ENCODE assay signal across 9 cellular contexts in genomic region chr19:7888826-7889217, GRCh38. TPM values are rescaled to one million over a fixed set of nuclear protein-coding genes. Genes with fewer than 3 reads are reported as not detected.
A peak's percentile ranks its signal among the peaks of the same experiment; 100 is the strongest.
DNase-seq lines count a peak whose midpoint lies in the region; ATAC-seq and TF ChIP-seq lines count a peak whose summit lies in the region.
"Had no signal": no experiment of that assay in that cellular context is flagged by ENCODE, and none has a peak within 500 bp of the region (broad histone marks: within the 10 kb centered on the region; RNA-seq: fewer than 3 reads in every experiment).

No MANE protein-coding gene starts in this region.

- H3K27me3 Mint-ChIP-seq in GM23338 (ENCODE audit: insufficient read depth, low read depth, poor library complexity) (peaks cover 17% of the 10 kb centered on the region), MCF 10A (ENCODE audit: insufficient read depth, unreplicated experiment) (no peaks in the 10 kb centered on the region)

- ATAC-seq in GM23338 = peak; percentile 4; the same call in 1 of the 3 replicates
- ATAC-seq in psoas muscle = no peak
- ATAC-seq in mucosa of descending colon = no peak

- no peaks in the 10 kb centered on the region for H3F3A ChIP-seq in GM23338 (replicated peaks; ENCODE audit: low read depth)

- POLR2A ChIA-PET in MCF 10A (lab: Yijun Ruan, JAX) = interaction anchor here (0.7 to 4.1 kb wide), 6 partner anchors 8 to 40 kb away, joined by 3 to 53 read pairs (median 7); partner anchors contain the start of gene MAP2K7

- no peak overlapping the region for H3K27ac ChIP-seq in GM23338 (ENCODE audit: low read depth)
- no peak overlapping the region for H3K27ac ChIP-seq in psoas muscle
- no peak overlapping the region for H3K27ac ChIP-seq in Peyer's patch

- WGBS in psoas muscle, 3 donors = 74 to 79% (median 75%) methylated on average over 8 of the region's 8 CpGs

- TF ChIP-seq POLR2A in Peyer's patch (IDR thresholded peaks at IDR 0.05) = no peak

- H3K4me1 Mint-ChIP-seq in GM23338 = peaks cover 5% of the 10 kb centered on the region; the same call in 2 of the 3 replicates
- peaks cover 6% of the 10 kb centered on the region for H3K4me1 Mint-ChIP-seq in MCF 10A (ENCODE audit: insufficient read depth, unreplicated experiment)

- CTCF ChIA-PET in MCF 10A (lab: Yijun Ruan, JAX) = interaction anchor here (0.5 to 2.1 kb wide), 5 partner anchors 15 to 362 kb away, joined by 3 to 8 read pairs (median 3); partner anchors contain the start of gene MAP2K7

- peak overlapping the region; percentile 89 for H3K4me2 ChIP-seq in GM23338

- H3K9me3 ChIP-seq in psoas muscle (no peaks in the 10 kb centered on the region), Peyer's patch (no peaks in the 10 kb centered on the region), mucosa of descending colon (no peaks in the 10 kb centered on the region)

- H3K9me2 ChIP-seq in GM23338 (ENCODE audit: insufficient read depth) = no peaks in the 10 kb centered on the region

- H3K36me3 Mint-ChIP-seq in GM23338 (ENCODE audit: low read depth) (no peaks in the 10 kb centered on the region), MCF 10A (ENCODE audit: insufficient read depth, unreplicated experiment) (no peaks in the 10 kb centered on the region)

- intact Hi-C loops in MCF 10A (cut with micrococcal nuclease) (no loop called here), psoas muscle (cut with DNase I) (no loop called here), mucosa of descending colon (cut with DNase I, micrococcal nuclease) (no loop called here)

- TSS peak; percentile 75 for BruUV-seq in MCF 10A (replicated peaks; lab: Mats Ljungman, UMichigan)

- H3K36me3 ChIP-seq in GM23338 (ENCODE audit: insufficient read depth) = no peaks in the 10 kb centered on the region
- H3K36me3 ChIP-seq in psoas muscle (ENCODE audit: insufficient read depth in 1 of 2, low read depth in 1 of 2) = no peaks in the 10 kb centered on the region
- no peaks in the 10 kb centered on the region for H3K36me3 ChIP-seq in Peyer's patch
- H3K36me3 ChIP-seq in mucosa of descending colon (ENCODE audit: low read depth) = no peaks in the 10 kb centered on the region

- H3K4me3 Mint-ChIP-seq in GM23338 (peak overlapping the region; percentile 66), MCF 10A (ENCODE audit: unreplicated experiment) (peak overlapping the region; percentile 72)

- H3K79me2 ChIP-seq in GM23338 (replicated peaks; ENCODE audit: insufficient read depth) = no peaks in the 10 kb centered on the region

- H3K27me3 ChIP-seq in GM23338 (ENCODE audit: insufficient read depth) = peaks cover 11% of the 10 kb centered on the region
- H3K27me3 ChIP-seq in psoas muscle (ENCODE audit: insufficient read depth in 3 of 3, low read length in 2 of 3) = peaks cover 0 to 42% (median 0%) of the 10 kb centered on the region in 3 donors
- H3K27me3 ChIP-seq in Peyer's patch = peaks cover 0 to 10% of the 10 kb centered on the region in 2 donors

- H3K27ac Mint-ChIP-seq in GM23338 = no peak overlapping the region
- no peak overlapping the region for H3K27ac Mint-ChIP-seq in MCF 10A (ENCODE audit: low read depth, unreplicated experiment)

- H4K20me1 ChIP-seq in GM23338 (replicated peaks; ENCODE audit: insufficient read depth) = no peaks in the 10 kb centered on the region

- peak overlapping the region; percentile 98 for H2AFZ ChIP-seq in GM23338

- no peaks in the 10 kb centered on the region; the same call in 1 of the 2 replicates for H3K4me1 ChIP-seq in GM23338 (ENCODE audit: insufficient read depth)
- no peaks in the 10 kb centered on the region for H3K4me1 ChIP-seq in psoas muscle
- H3K4me1 ChIP-seq in Peyer's patch = peaks cover 0 to 12% (median 0%) of the 10 kb centered on the region in 4 donors
- peaks cover 3% of the 10 kb centered on the region for H3K4me1 ChIP-seq in mucosa of descending colon (ENCODE audit: low read depth)

- no peaks in the 10 kb centered on the region for H3K9me3 Mint-ChIP-seq in GM23338
- H3K9me3 Mint-ChIP-seq in MCF 10A (ENCODE audit: unreplicated experiment) = no peaks in the 10 kb centered on the region

- TF ChIP-seq CTCF in GM23338 (conservative IDR thresholded peaks at IDR 0.05; ENCODE audit: low read depth in 2 of 2) (no peak), MCF 10A (IDR thresholded peaks at IDR 0.05; ENCODE audit: unreplicated experiment) (no peak), psoas muscle (IDR thresholded peaks at IDR 0.05) (no peak), Peyer's patch (IDR thresholded peaks at IDR 0.05) (no peak), mucosa of descending colon (IDR thresholded peaks at IDR 0.05) (no peak)

- H3K4me3 ChIP-seq in GM23338 (peak overlapping the region; percentile 78), iPS-11a (ENCODE audit: low read depth, low read length) (peak overlapping the region; percentile 50), psoas muscle (peak overlapping the region; percentile 22), Peyer's patch (peak overlapping the region in 2 of 4 donors; percentile 53 to 56), mucosa of descending colon (no peak overlapping the region)

- DNase-seq in GM23338 (ENCODE audit: low spot score) (no peak), MCF 10A (ENCODE audit: unreplicated experiment) (no peak), psoas muscle (no peak), Peyer's patch (no peak), NCI-H1417 treated with DMSO at 0.1 percent for 48 hours (lab: John Stamatoyannopoulos, UW) (no peak), mucosa of descending colon (no peak)
- no peak for DNase-seq in activated CD4-positive, CD25-positive, alpha-beta regulatory T cell treated with anti-CD3 and anti-CD28 coated beads, Interleukin-2, amount 50 U/mL, for 72 hours
- DNase-seq: NCI-H187 treated with DMSO at 0.1 percent for 48 hours had no signal

TF ChIP-seq in GM23338, 12 proteins besides CTCF, POLR2A, EP300 and RAD21 (continues in another document):
- TF ChIP-seq CREB1 (CRISPR knock-in tag; IDR thresholded peaks at IDR 0.05; ENCODE audit: low read depth) = no peak

RNA-seq across cellular contexts. Expression of gene LRRC8E, which starts 0.5 kb away (rescaled TPM):
- total RNA-seq in GM23338 (2014; rRNA removed; shearing (Covaris generic)) = 4.5 and 4.8 TPM in 2 replicates
- 0.29 and 1.3 TPM in 2 replicates for polyA plus RNA-seq in GM23338 (2016; fragmentation: Nextera tagmentation; extraction: Ambion mirVana)
- 10.3 and 11.8 TPM in 2 replicates for total RNA-seq in MCF 10A (2022)
- under 1 TPM; 0.07 to 0.26 (median 0.15) TPM for total RNA-seq in psoas muscle
- polyA plus RNA-seq in psoas muscle = under 1 TPM in 2 of 3 donors, not detected in 1; 0.03 to 0.10 TPM
- total RNA-seq in Peyer's patch = under 1 TPM in 3 of 4 donors, not detected in 1; 0.57 to 0.88 (median 0.80) TPM
- total RNA-seq in mucosa of descending colon = 1 to 10 TPM in 2 of 3 donors, under 1 TPM in 1; 0.32 to 1.5 (median 1.3) TPM

RNA-seq across cellular contexts. Expression of gene PRR36, which starts 14.6 kb away (rescaled TPM):
- total RNA-seq in GM23338 (2014; rRNA removed; shearing (Covaris generic)) = 12.1 and 17.6 TPM in 2 replicates
- polyA plus RNA-seq in GM23338 (2016; fragmentation: Nextera tagmentation; extraction: Ambion mirVana) = 17.9 and 22.3 TPM in 2 replicates
- total RNA-seq in MCF 10A (2022) = 0.10 and 0.26 TPM in 2 replicates
- total RNA-seq in psoas muscle = not detected
- polyA plus RNA-seq in psoas muscle = not detected
- not detected for total RNA-seq in Peyer's patch
- under 1 TPM; 0.22 to 0.58 (median 0.23) TPM for total RNA-seq in mucosa of descending colon

RNA-seq across cellular contexts. Expression of gene MAP2K7, which starts 14.9 kb away (rescaled TPM):
- 22.6 and 23.2 TPM in 2 replicates for total RNA-seq in GM23338 (2014; rRNA removed; shearing (Covaris generic))
- polyA plus RNA-seq in GM23338 (2016; fragmentation: Nextera tagmentation; extraction: Ambion mirVana) (11.3 and 12.2 TPM in 2 replicates), psoas muscle (10 to 100 TPM; 35.4 to 43.9 (median 40.0) TPM)
- total RNA-seq in MCF 10A (2022) (30.5 and 36.3 TPM in 2 replicates), psoas muscle (10 to 100 TPM; 42.7 to 72.5 (median 55.5) TPM), Peyer's patch (10 to 100 TPM; 16.6 to 39.3 (median 35.0) TPM), mucosa of descending colon (10 to 100 TPM; 31.5 to 49.2 (median 41.7) TPM)

RNA-seq across cellular contexts. Expression of gene TGFBR3L, which starts 25.8 kb away (rescaled TPM):
- total RNA-seq in GM23338 (2014; rRNA removed; shearing (Covaris generic)) = 1.7 and 5.6 TPM in 2 replicates
- 6.2 and 7.0 TPM in 2 replicates for polyA plus RNA-seq in GM23338 (2016; fragmentation: Nextera tagmentation; extraction: Ambion mirVana)
- total RNA-seq in MCF 10A (2022) = 3.3 and 4.5 TPM in 2 replicates
- total RNA-seq in psoas muscle = 10 to 100 TPM in 1 of 4 donors, 1 to 10 TPM in 3; 4.5 to 13.0 (median 7.5) TPM
- 1 to 10 TPM; 1.2 to 1.5 (median 1.3) TPM for polyA plus RNA-seq in psoas muscle
- total RNA-seq in Peyer's patch = not detected
- total RNA-seq in mucosa of descending colon = under 1 TPM in 1 of 3 donors, not detected in 2; 0.79 TPM

RNA-seq across cellular contexts. Expression of gene SNAPC2, which starts 31.3 kb away (rescaled TPM):
- total RNA-seq in GM23338 (2014; rRNA removed; shearing (Covaris generic)) = 17.2 and 25.1 TPM in 2 replicates
- 16.4 and 17.1 TPM in 2 replicates for polyA plus RNA-seq in GM23338 (2016; fragmentation: Nextera tagmentation; extraction: Ambion mirVana)
- total RNA-seq in MCF 10A (2022) = 24.1 and 27.1 TPM in 2 replicates
- 1 to 10 TPM; 4.6 to 8.7 (median 6.7) TPM for total RNA-seq in psoas muscle
- 10 to 100 TPM in 2 of 3 donors, 1 to 10 TPM in 1; 8.4 to 16.0 (median 10.2) TPM for polyA plus RNA-seq in psoas muscle
- total RNA-seq in Peyer's patch = 10 to 100 TPM in 2 of 4 donors, 1 to 10 TPM in 2; 7.4 to 12.9 (median 9.4) TPM
- 10 to 100 TPM; 10.7 to 22.1 (median 14.7) TPM for total RNA-seq in mucosa of descending colon
